ENCODE assay signal across 24 cellular contexts in the genomic region with DNA sequence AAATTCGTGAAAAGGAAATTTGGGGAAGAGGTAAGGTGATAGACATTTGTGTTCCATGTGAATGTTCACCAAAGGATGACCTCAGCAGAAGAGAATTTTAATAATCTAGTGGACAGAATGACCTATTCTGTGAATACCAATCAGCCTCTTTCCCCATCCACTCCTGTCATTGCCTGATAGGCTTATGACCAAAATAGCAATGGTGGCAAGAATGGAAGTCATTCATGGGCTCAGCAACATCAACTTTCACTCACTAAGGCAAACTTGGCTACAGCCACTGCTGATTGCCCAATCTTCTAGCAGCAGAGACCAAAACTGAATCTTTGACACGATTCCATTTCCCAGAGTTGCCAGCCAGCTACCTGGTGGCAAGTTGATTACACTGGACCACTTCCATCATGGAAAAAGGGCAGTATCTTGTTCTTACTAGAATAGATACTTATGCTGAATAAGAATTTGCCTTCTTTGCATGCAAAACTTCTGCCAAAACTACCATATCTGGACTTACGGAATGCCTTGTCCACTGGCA.
DNase-seq lines count a peak whose midpoint lies in the region; ATAC-seq and TF ChIP-seq lines count a peak whose summit lies in the region.
"Had no signal": no experiment of that assay in that cellular context is flagged by ENCODE, and none has a peak within 500 bp of the region (broad histone marks: within the 10 kb centered on the region; RNA-seq: fewer than 3 reads in every experiment).

No MANE protein-coding gene starts in this region.

- TF ChIP-seq POLR2A in heart left ventricle (IDR thresholded peaks at IDR 0.05): no peak

- H3K36me3 ChIP-seq in heart left ventricle: no peaks in the 10 kb centered on the region
- H3K36me3 ChIP-seq: BE2C, BLaER1 had no signal

- TF ChIP-seq CTCF in heart left ventricle (IDR thresholded peaks at IDR 0.05): no peak

- no peak overlapping the region for H3K4me3 ChIP-seq in heart left ventricle
- H3K4me3 ChIP-seq: A549, BLaER1 had no signal

- peak; percentile 16 for ATAC-seq in Right ventricle myocardium inferior
- ATAC-seq in heart left ventricle: peak in 3 of 4 donors; percentile 34 to 83 (median 82)
- no peak for ATAC-seq in left cardiac atrium
- ATAC-seq in left lobe of liver: peak; percentile 59
- ATAC-seq: A549 had no signal

- DNase-seq in Right ventricle myocardium inferior (ENCODE audit: missing footprints) (no peak), cardiac septum (ENCODE audit: low spot score) (no peak), heart left ventricle (no peak), left cardiac atrium (no peak), EL (peak; percentile 1), left lobe of liver (ENCODE audit: low spot score) (peak; percentile 52), Ammon's horn (ENCODE audit: low spot score) (no peak), nucleus accumbens (lab: John Stamatoyannopoulos, UW) (no peak)
- DNase-seq: AML-193; BE2C; C1 segment of cervical spinal cord; CD4-positive, alpha-beta memory T cell; CD4-positive, CD25-positive, alpha-beta regulatory T cell; CD8-positive, alpha-beta memory T cell; COR-L47; DMS 273 treated with DMSO at 0.1 percent for 48 hours; DMS153; DMS53; DMS79; DND-41; GF-D8 had no signal

- H3K4me1 ChIP-seq in heart left ventricle: peaks cover 0 to 5% (median 0%) of the 10 kb centered on the region in 12 donors
- H3K4me1 ChIP-seq: A549, BE2C, BLaER1 had no signal

- no peaks in the 10 kb centered on the region for H3K27me3 ChIP-seq in heart left ventricle
- H3K27me3 ChIP-seq: BE2C, BLaER1 had no signal

- no peaks in the 10 kb centered on the region for H3K9me3 ChIP-seq in heart left ventricle
- H3K9me3 ChIP-seq: A549, BE2C, BLaER1 had no signal

- intact Hi-C loops in Right ventricle myocardium inferior (cut with DNase I): no loop called here
- intact Hi-C loops in cardiac septum (cut with DNase I): no loop called here
- intact Hi-C loops in heart left ventricle (cut with DNase I): no loop called here
- intact Hi-C loops in left cardiac atrium (cut with DNase I): no loop called here

- 53 to 80% (median 63%) methylated on average over 3 of the region's 3 CpGs for WGBS in heart left ventricle, 4 donors

- no peak overlapping the region for H3K27ac ChIP-seq in heart left ventricle
- H3K27ac ChIP-seq: 22Rv1, A549, BLaER1 had no signal

Comparison
In these comparisons a context has a peak if more than half of its experiments do, and no peak if none do; other contexts are left out.
1. ATAC-seq: peak in Right ventricle myocardium inferior (single experiment), heart left ventricle (3 of 4) and left lobe of liver (single experiment); none in left cardiac atrium (0 of 2).
2. DNase-seq: peak in EL (single experiment) and left lobe of liver (single experiment); none in Right ventricle myocardium inferior (single experiment), cardiac septum (single experiment), heart left ventricle (0 of 5), left cardiac atrium (single experiment), Ammon's horn (single experiment) and nucleus accumbens (0 of 56).